ENCODE assay signal across 36 cellular contexts in genomic region chr4:2397596-2398379, GRCh38. TPM values are rescaled to one million over a fixed set of nuclear protein-coding genes. Genes with fewer than 3 reads are reported as not detected.
"Had no signal": no experiment of that assay in that cellular context is flagged by ENCODE, and none has a peak within 500 bp of the region (broad histone marks: within the 10 kb centered on the region; RNA-seq: fewer than 3 reads in every experiment).

No MANE protein-coding gene starts in this region.

- ATAC-seq: foreskin keratinocyte; gastroesophageal sphincter; heart left ventricle; left cardiac atrium; left lung; naive thymus-derived CD4-positive, alpha-beta T cell; right lobe of liver had no signal

- H3K4me2 ChIP-seq: hepatocyte had no signal

- DNase-seq: colonic mucosa; effector CD8-positive, alpha-beta T cell; foreskin keratinocyte; heart left ventricle; left cardiac atrium; mesendoderm; midbrain; naive thymus-derived CD4-positive, alpha-beta T cell; right lobe of liver; stimulated activated CD4-positive, alpha-beta T cell treated with anti-CD3 and anti-CD28 coated beads, Interleukin-15, amount 100 ng/mL, for 24 hours; stimulated activated CD4-positive, alpha-beta T cell treated with anti-CD3 and anti-CD28 coated beads, Interleukin-2, amount 100 ng/mL, for 48 hours; stimulated activated naive CD4-positive, alpha-beta T cell treated with Interleukin-2 at 50 U/mL for 16 hours; stomach; thyroid gland; trophoblast cell had no signal

- H3K9me3 Mint-ChIP-seq: dendritic cell treated with granulocyte-macrophage colony-stimulating factor and Interleukin-4, amounts not matched to agents 40 ng/mL and 50 ng/mL, for 4 days; naive thymus-derived CD4-positive, alpha-beta T cell had no signal

- H3K27ac ChIP-seq: colonic mucosa, esophagus muscularis mucosa, foreskin keratinocyte, gastroesophageal sphincter, heart left ventricle, hepatocyte, left lung, neutrophil, parathyroid adenoma, right lobe of liver, stomach, thyroid gland, vagina had no signal

- FAIRE-seq: endothelial cell of umbilical vein, islet of Langerhans, small intestine had no signal

- H3K79me2 ChIP-seq: hepatocyte, parathyroid adenoma had no signal

- H3K4me1 ChIP-seq: foreskin keratinocyte, parathyroid adenoma had no signal

- H3K4me3 ChIP-seq: colonic mucosa, esophagus muscularis mucosa, gastroesophageal sphincter, heart left ventricle, hepatocyte, left lung, right lobe of liver, stomach, thyroid gland, vagina had no signal

- H3K27ac Mint-ChIP-seq: dendritic cell treated with granulocyte-macrophage colony-stimulating factor and Interleukin-4, amounts not matched to agents 40 ng/mL and 50 ng/mL, for 4 days; naive thymus-derived CD4-positive, alpha-beta T cell; progenitor cell of endocrine pancreas had no signal

- H3K9me3 ChIP-seq: colonic mucosa, esophagus muscularis mucosa, gastroesophageal sphincter, heart left ventricle, left lung, neutrophil, right lobe of liver, stomach, thyroid gland, vagina had no signal

- H3K27me3 ChIP-seq: colonic mucosa, heart left ventricle, hepatocyte, right lobe of liver, thyroid gland, vagina had no signal

- H3K4me3 Mint-ChIP-seq: dendritic cell treated with granulocyte-macrophage colony-stimulating factor and Interleukin-4, amounts not matched to agents 40 ng/mL and 50 ng/mL, for 4 days had no signal

- H3K36me3 ChIP-seq: colonic mucosa, esophagus muscularis mucosa, gastroesophageal sphincter, heart left ventricle, left lung, neutrophil, right lobe of liver, stomach, thyroid gland, vagina had no signal

- H2AFZ ChIP-seq: hepatocyte, parathyroid adenoma had no signal

- H3K9ac ChIP-seq: parathyroid adenoma had no signal

RNA-seq across cellular contexts. Expression of gene CFAP99, which starts 21.0 kb away (rescaled TPM):
- total RNA-seq: endothelial cell of umbilical vein, epithelial cell of proximal tubule, foreskin keratinocyte, gastroesophageal sphincter, heart left ventricle, hepatocyte, kidney epithelial cell, left cardiac atrium, lower leg skin, lung microvascular endothelial cell, progenitor cell of endocrine pancreas, subcutaneous adipose tissue, temporal lobe, ureter, vagina had no signal
- polyA plus RNA-seq: fibroblast of lung; foreskin keratinocyte; heart left ventricle; hepatocyte; naive thymus-derived CD4-positive, alpha-beta T cell; neural cell had no signal
